Comparison of ENCODE assay signal across 8 cellular contexts in genomic region chr17:64503821-64504768, GRCh38. TPM values are rescaled to one million over a fixed set of nuclear protein-coding genes. Genes with fewer than 3 reads are reported as not detected.
DNase-seq lines count a peak whose midpoint lies in the region; FAIRE-seq and TF ChIP-seq lines count a peak whose summit lies in the region.

No MANE protein-coding gene starts in this region.

- peaks cover 59% of the 10 kb centered on the region for H3K4me1 Mint-ChIP-seq in T-helper 2 cell treated with Interferon-gamma antibody and Interleukin-4, amounts not matched to agents 5 μg/mL and 100 μg/mL, for 36 hours (ENCODE audit: low read depth)

- FAIRE-seq in H54 (lab: Jason Lieb, UNC), result no peak

- H3K4me3 ChIP-seq in adrenal gland, result peak overlapping the region; percentile 0 to 95 (median 76)
- H3K4me3 ChIP-seq in testis, result peak overlapping the region; percentile 98

- no peaks in the 10 kb centered on the region for H3K27me3 ChIP-seq in adrenal gland
- H3K27me3 ChIP-seq in layer of hippocampus (ENCODE audit: control insufficient read depth, insufficient read depth, low read length), result no peaks in the 10 kb centered on the region
- no peaks in the 10 kb centered on the region for H3K27me3 ChIP-seq in testis

- H3K36me3 ChIP-seq in adrenal gland (replicated peaks in 1 of 2) (peaks cover 0 to 54% of the 10 kb centered on the region in 2 donors), testis (ENCODE audit: low read depth, missing control alignments) (no peaks in the 10 kb centered on the region)

- DNase-seq in T-helper 2 cell treated with Interferon-gamma antibody and Interleukin-4, amounts not matched to agents 5 μg/mL and 100 μg/mL, for 36 hours (ENCODE audit: low spot score), result no peak
- DNase-seq in T-helper 2 cell (no peak), adrenal gland (no peak), testis (no peak), H54 (ENCODE audit: insufficient read length, low spot score) (no peak), cerebellar cortex (ENCODE audit: low spot score) (no peak), SW480 (ENCODE audit: low spot score) (no peak)

- TF ChIP-seq POLR2A in adrenal gland (IDR thresholded peaks at IDR 0.05) (no peak), testis (IDR thresholded peaks at IDR 0.05) (no peak), H54 (IDR thresholded peaks at IDR 0.05; ENCODE audit: low read depth, low read length) (no peak)

- peaks cover 8% of the 10 kb centered on the region for H3K27me3 Mint-ChIP-seq in T-helper 2 cell treated with Interferon-gamma antibody and Interleukin-4, amounts not matched to agents 5 μg/mL and 100 μg/mL, for 36 hours (ENCODE audit: low read depth)

- H3K9me3 Mint-ChIP-seq in T-helper 2 cell treated with Interferon-gamma antibody and Interleukin-4, amounts not matched to agents 5 μg/mL and 100 μg/mL, for 36 hours, result no peaks in the 10 kb centered on the region

- peaks cover 78% of the 10 kb centered on the region for H3K36me3 Mint-ChIP-seq in T-helper 2 cell treated with Interferon-gamma antibody and Interleukin-4, amounts not matched to agents 5 μg/mL and 100 μg/mL, for 36 hours (ENCODE audit: low read depth)

- TF ChIP-seq CTCF in adrenal gland (IDR thresholded peaks at IDR 0.05) (no peak), testis (IDR thresholded peaks at IDR 0.05) (no peak)

- H3K4me1 ChIP-seq in adrenal gland (replicated peaks in 1 of 2) (peaks cover 40 to 70% of the 10 kb centered on the region in 2 donors), testis (peaks cover 18% of the 10 kb centered on the region)

- peak overlapping the region; percentile 99 for H3K27ac Mint-ChIP-seq in T-helper 2 cell treated with Interferon-gamma antibody and Interleukin-4, amounts not matched to agents 5 μg/mL and 100 μg/mL, for 36 hours

- no peaks in the 10 kb centered on the region for H3K9me3 ChIP-seq in adrenal gland (replicated peaks in 1 of 3)
- no peaks in the 10 kb centered on the region for H3K9me3 ChIP-seq in testis

- H3K4me3 Mint-ChIP-seq in T-helper 2 cell treated with Interferon-gamma antibody and Interleukin-4, amounts not matched to agents 5 μg/mL and 100 μg/mL, for 36 hours, result peak overlapping the region; percentile 96

- 10 to 16% (median 15%) methylated on average over 7 of the region's 7 CpGs for WGBS in adrenal gland, 4 donors
- WGBS in testis, 2 donors, result 8 to 12% methylated on average over 7 of the region's 7 CpGs

- H3K27ac ChIP-seq in adrenal gland, result peak overlapping the region in 4 of 5 donors; percentile 100
- peak overlapping the region; percentile 99 for H3K27ac ChIP-seq in layer of hippocampus (ENCODE audit: low read depth, low read length)
- H3K27ac ChIP-seq in testis, result peak overlapping the region; percentile 98 to 100

- intact Hi-C loops in adrenal gland (cut with DNase I) (no loop called here), testis (cut with DNase I; ENCODE audit: low total_unique reads) (no loop called here)

RNA-seq across cellular contexts. Expression of gene DDX5, which starts 2.0 kb away (rescaled TPM):
- total RNA-seq in adrenal gland, result 1,000 to 10,000 TPM in 4 of 8 donors, 100 to 1,000 TPM in 4; 315 to 1,846 (median 957) TPM
- polyA plus RNA-seq in adrenal gland, result 1,000 to 10,000 TPM in 2 of 3 donors, 100 to 1,000 TPM in 1; 829 to 1,098 (median 1,016) TPM
- 100 to 1,000 TPM; 557 to 697 TPM for total RNA-seq in testis
- 516 TPM for polyA plus RNA-seq in testis (ENCODE audit: insufficient read depth, low read depth, low replicate concordance)

RNA-seq across cellular contexts. Expression of gene CEP95, which starts 2.7 kb away (rescaled TPM):
- 10 to 100 TPM in 7 of 8 donors, 1 to 10 TPM in 1; 7.7 to 31.3 (median 18.3) TPM for total RNA-seq in adrenal gland
- polyA plus RNA-seq in adrenal gland, result 100 to 1,000 TPM in 1 of 3 donors, 10 to 100 TPM in 2; 23.8 to 114 (median 66.5) TPM
- total RNA-seq in testis, result 10 to 100 TPM; 73.6 to 93.5 TPM
- polyA plus RNA-seq in testis (ENCODE audit: insufficient read depth, low read depth, low replicate concordance), result 54.1 TPM

RNA-seq across cellular contexts. Expression of gene POLG2, which starts 7.2 kb away (rescaled TPM):
- total RNA-seq in adrenal gland, result 10 to 100 TPM in 4 of 8 donors, 1 to 10 TPM in 4; 3.1 to 28.7 (median 8.9) TPM
- polyA plus RNA-seq in adrenal gland, result 10 to 100 TPM in 2 of 3 donors, 1 to 10 TPM in 1; 7.6 to 14.7 (median 11.1) TPM
- 10 to 100 TPM; 19.0 to 29.7 TPM for total RNA-seq in testis
- polyA plus RNA-seq in testis (ENCODE audit: insufficient read depth, low read depth, low replicate concordance), result 47.1 TPM

RNA-seq across cellular contexts. Expression of gene MILR1, which starts 55.2 kb away (rescaled TPM):
- total RNA-seq in adrenal gland, result 10 to 100 TPM in 6 of 8 donors, 1 to 10 TPM in 2; 6.4 to 28.0 (median 19.2) TPM
- 10 to 100 TPM in 1 of 3 donors, 1 to 10 TPM in 2; 6.2 to 17.2 (median 9.1) TPM for polyA plus RNA-seq in adrenal gland
- 1 to 10 TPM; 3.1 to 5.5 TPM for total RNA-seq in testis
- 3.7 TPM for polyA plus RNA-seq in testis (ENCODE audit: insufficient read depth, low read depth, low replicate concordance)
